7 cellular contexts compared by ENCODE assay signal in the genomic region with DNA sequence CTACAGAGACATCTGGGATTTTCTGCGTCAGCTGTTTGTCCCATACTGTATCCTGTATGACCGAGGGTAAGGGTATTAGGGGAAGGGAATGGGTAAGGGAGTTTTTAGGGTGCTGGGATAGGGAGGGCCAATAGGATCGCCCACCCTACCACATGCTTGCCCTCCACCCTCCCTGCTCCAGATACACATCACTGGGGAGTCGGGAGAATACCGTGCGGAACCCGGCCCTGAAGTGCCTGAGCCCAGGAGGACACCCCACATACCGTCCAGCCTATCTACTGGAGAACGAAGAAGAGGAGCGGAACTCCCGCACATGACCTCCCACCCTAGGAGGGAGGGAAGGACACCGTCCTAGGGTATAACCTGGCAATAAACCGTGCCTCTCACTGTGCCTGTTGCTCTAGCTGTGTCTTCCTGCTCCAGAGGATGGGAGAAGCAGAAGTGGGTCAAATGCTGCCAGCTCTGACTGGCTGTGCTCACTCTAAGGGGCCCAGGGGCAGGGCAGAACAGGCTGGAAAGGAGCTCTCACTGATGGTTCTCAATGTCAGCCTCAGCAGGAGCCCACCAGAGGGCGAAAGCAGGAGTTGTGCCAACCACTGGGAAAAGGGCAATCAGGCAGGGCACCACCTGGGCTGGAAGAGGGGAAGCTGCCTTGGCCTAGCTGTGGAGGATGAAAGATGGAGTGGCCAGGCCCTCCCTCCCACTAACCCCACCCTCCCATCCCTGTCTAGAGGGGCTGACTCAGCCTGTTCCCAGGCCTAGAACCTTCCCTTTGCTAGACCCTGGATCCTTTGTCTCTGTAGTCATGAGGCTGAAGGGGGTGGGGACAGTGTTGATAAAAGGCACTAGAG. TPM values are rescaled to one million over a fixed set of nuclear protein-coding genes. Genes with fewer than 3 reads are reported as not detected.
DNase-seq lines count a peak whose midpoint lies in the region; ATAC-seq and TF ChIP-seq lines count a peak whose summit lies in the region.
"Had no signal": no experiment of that assay in that cellular context is flagged by ENCODE, and none has a peak within 500 bp of the region (broad histone marks: within the 10 kb centered on the region; RNA-seq: fewer than 3 reads in every experiment).

No MANE protein-coding gene starts in this region.

- no peak overlapping the region for H3K27ac ChIP-seq in lower lobe of right lung

- H3K27me3 ChIP-seq in H7 (ENCODE audit: control insufficient read depth, insufficient read depth, low read length) (no peaks in the 10 kb centered on the region; the same call in 1 of the 2 replicates), lower lobe of right lung (ENCODE audit: low read depth) (no peaks in the 10 kb centered on the region)

- H3K36me3 ChIP-seq in H7 (replicated peaks; ENCODE audit: control insufficient read depth, insufficient read depth, low read length) = peaks cover 21% of the 10 kb centered on the region
- H3K36me3 ChIP-seq in lower lobe of right lung = peaks cover 36% of the 10 kb centered on the region

- no peaks in the 10 kb centered on the region for H3K9me3 ChIP-seq in lower lobe of right lung
- H3K9me3 ChIP-seq: HAP-1 had no signal

- no peak for ATAC-seq in lower lobe of right lung
- no peak for ATAC-seq in GM21576 (IDR thresholded peaks at IDR 0.05; ENCODE audit: unreplicated experiment)
- ATAC-seq in GM21619 (IDR thresholded peaks at IDR 0.05; ENCODE audit: unreplicated experiment) = no peak

- no peak for TF ChIP-seq CTCF in lower lobe of right lung (IDR thresholded peaks at IDR 0.05)

- peak; percentile 59 for DNase-seq in H7
- DNase-seq in RKO (ENCODE audit: low spot score) = peak; percentile 44
- peak; percentile 34 for DNase-seq in lower lobe of right lung
- no peak for DNase-seq in NCI-H2227 (lab: John Stamatoyannopoulos, UW; ENCODE audit: unreplicated experiment)

- H3K4me3 ChIP-seq in H7 (ENCODE audit: insufficient read depth, low read depth, low read length) (no peak overlapping the region), lower lobe of right lung (no peak overlapping the region)
- H3K4me3 ChIP-seq: HAP-1 had no signal

- intact Hi-C loops in lower lobe of right lung (cut with DNase I) = no loop called here

- peaks cover 15% of the 10 kb centered on the region for H3K4me1 ChIP-seq in lower lobe of right lung

RNA-seq across cellular contexts. Expression of a gene that starts 0.4 kb away (rescaled TPM):
- 0.21 and 1.00 TPM in 2 replicates for total RNA-seq in H7 (2014; rRNA removed; shearing (Covaris generic))
- total RNA-seq in lower lobe of right lung = not detected

RNA-seq across cellular contexts. Expression of a gene that starts 9.7 kb away (rescaled TPM):
- 39.2 and 40.6 TPM in 2 replicates for total RNA-seq in H7 (2014; rRNA removed; shearing (Covaris generic))
- total RNA-seq in lower lobe of right lung = 72.0 TPM

RNA-seq across cellular contexts. Expression of a gene that starts 9.8 kb away (rescaled TPM):
- total RNA-seq in H7 (2014; rRNA removed; shearing (Covaris generic)) = 152 and 177 TPM in 2 replicates
- total RNA-seq in lower lobe of right lung = 31.9 TPM

RNA-seq across cellular contexts. Expression of a gene that starts 18.5 kb away (rescaled TPM):
- total RNA-seq in H7 (2014; rRNA removed; shearing (Covaris generic)) = 342 and 347 TPM in 2 replicates
- 28.5 TPM for total RNA-seq in lower lobe of right lung

RNA-seq across cellular contexts. Expression of a gene that starts 22.4 kb away (rescaled TPM):
- total RNA-seq in H7 (2014; rRNA removed; shearing (Covaris generic)) = 298 and 333 TPM in 2 replicates
- total RNA-seq in lower lobe of right lung = 94.8 TPM
